In the genomic region with DNA sequence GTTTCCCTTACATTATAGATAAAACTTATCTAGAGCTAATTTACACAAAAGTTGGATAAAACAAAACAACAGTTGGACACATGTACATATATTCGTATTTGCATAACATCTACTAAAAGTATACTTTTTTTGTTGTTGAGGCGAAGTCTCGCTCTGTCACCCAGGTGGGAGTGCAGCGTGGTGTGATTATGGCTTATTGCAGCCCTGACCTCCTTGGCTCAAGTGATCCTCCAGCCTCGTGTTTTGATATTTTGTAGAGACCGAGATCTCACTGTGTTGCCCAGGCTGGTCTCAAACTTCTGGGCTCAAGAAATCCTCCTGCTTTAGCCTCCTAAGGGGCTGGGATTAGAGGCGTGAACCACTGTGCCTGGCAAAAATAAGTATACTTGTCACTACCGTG, we compare ENCODE assay signal across 15 cellular contexts.
"Had no signal": no experiment of that assay in that cellular context is flagged by ENCODE, and none has a peak within 500 bp of the region (broad histone marks: within the 10 kb centered on the region; RNA-seq: fewer than 3 reads in every experiment).

No MANE protein-coding gene starts in this region.

- DNase-seq: activated CD4-positive, alpha-beta T cell treated with anti-CD3 and anti-CD28 coated beads for 36 hours; amygdala; brain microvascular endothelial cell; foreskin keratinocyte; heart left ventricle; mammary epithelial cell; spleen; stimulated activated CD4-positive, alpha-beta T cell treated with anti-CD3 and anti-CD28 coated beads, Interleukin-2, amount 100 ng/mL, for 24 hours; stimulated activated naive CD4-positive, alpha-beta T cell treated with Interleukin-2 at 50 U/mL for 16 hours; upper lobe of right lung had no signal

- H3K9me3 Mint-ChIP-seq: activated naive CD4-positive, alpha-beta T cell treated with anti-CD3 and anti-CD28 coated beads, Interleukin-2, amount 50 U/mL, for 72 hours; T-helper 2 cell treated with Interferon-gamma antibody and Interleukin-4, amounts not matched to agents 5 μg/mL and 100 μg/mL, for 36 hours had no signal

- H3K9me3 ChIP-seq: heart left ventricle, spleen, suprapubic skin, upper lobe of right lung had no signal

- H3K27me3 ChIP-seq: brain microvascular endothelial cell, foreskin keratinocyte, heart left ventricle, spleen, suprapubic skin, upper lobe of right lung had no signal

- H3K4me3 Mint-ChIP-seq: activated CD4-positive, alpha-beta T cell treated with anti-CD3 and anti-CD28 coated beads for 36 hours had no signal

- H3K27me3 Mint-ChIP-seq: activated CD4-positive, alpha-beta T cell treated with anti-CD3 and anti-CD28 coated beads for 36 hours had no signal

- H3K4me3 ChIP-seq: heart left ventricle, spleen, suprapubic skin, upper lobe of right lung had no signal

- H3K4me1 ChIP-seq: upper lobe of right lung had no signal

- H3K27ac ChIP-seq: brain microvascular endothelial cell, upper lobe of right lung had no signal

- H3K27ac Mint-ChIP-seq: activated CD4-positive, alpha-beta T cell treated with anti-CD3 and anti-CD28 coated beads for 36 hours had no signal

- ATAC-seq: activated CD4-positive, alpha-beta T cell treated with anti-CD3 and anti-CD28 coated beads for 36 hours; activated naive CD4-positive, alpha-beta T cell treated with anti-CD3 and anti-CD28 coated beads, Interleukin-2, amount 50 U/mL, for 72 hours; foreskin keratinocyte; heart left ventricle; left lobe of liver; sciatic nerve; upper lobe of right lung had no signal

- H3K36me3 ChIP-seq: brain microvascular endothelial cell, heart left ventricle, spleen, suprapubic skin, upper lobe of right lung had no signal
